In the genomic region with DNA sequence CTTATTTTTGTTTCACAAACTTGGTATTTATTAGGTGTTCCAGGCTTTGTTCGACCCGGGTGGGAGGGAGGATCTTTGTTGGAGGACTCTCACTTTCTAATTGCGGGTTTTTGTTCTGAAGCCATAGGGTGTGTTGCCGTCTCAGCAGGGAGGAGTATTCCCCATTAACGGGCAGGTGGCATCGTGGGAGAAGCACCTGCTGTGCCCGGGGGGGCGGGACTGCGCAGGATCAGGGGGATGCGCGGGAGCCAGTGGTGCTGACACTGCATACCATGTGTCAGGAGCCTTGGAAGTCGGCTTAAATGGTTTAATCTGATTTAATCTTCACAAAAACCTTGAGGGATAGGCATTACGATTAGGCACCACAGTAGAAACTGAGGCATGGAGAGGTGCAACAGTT, we compare ENCODE assay signal across 30 cellular contexts.
"Had no signal": no experiment of that assay in that cellular context is flagged by ENCODE, and none has a peak within 500 bp of the region (broad histone marks: within the 10 kb centered on the region; RNA-seq: fewer than 3 reads in every experiment).

No MANE protein-coding gene starts in this region.

- H3K4me3 Mint-ChIP-seq: activated naive CD8-positive, alpha-beta T cell; activated T-cell treated with anti-CD3 and anti-CD28 coated beads, Interleukin-2, amount 50 U/mL, for 4 hours; nephron progenitor cell; stimulated activated effector memory CD8-positive, alpha-beta T cell treated with anti-CD3 and anti-CD28 coated beads, Interleukin-12 subunit alpha, Interleukin-12 subunit beta, amount 100 ng/mL, for 72 hours had no signal

- H3K4me1 ChIP-seq: adrenal gland, ascending aorta, heart right ventricle, lower lobe of right lung, right lobe of liver, transverse colon, uterus had no signal

- H3K36me3 ChIP-seq: adrenal gland, ascending aorta, brain microvascular endothelial cell, heart right ventricle, lower lobe of right lung, right lobe of liver, transverse colon, uterus had no signal

- H3K4me3 ChIP-seq: adrenal gland, ascending aorta, heart right ventricle, lower lobe of right lung, mucosa of descending colon, right lobe of liver, skin epidermis, transverse colon, uterus had no signal

- H3K36me3 Mint-ChIP-seq: stimulated activated effector memory CD8-positive, alpha-beta T cell treated with anti-CD3 and anti-CD28 coated beads, Interleukin-12 subunit alpha, Interleukin-12 subunit beta, amount 100 ng/mL, for 72 hours had no signal

- H3K27me3 Mint-ChIP-seq: activated naive CD8-positive, alpha-beta T cell had no signal

- H3K27me3 ChIP-seq: adrenal gland, ascending aorta, brain microvascular endothelial cell, heart right ventricle, right lobe of liver, transverse colon, uterus had no signal

- ATAC-seq: activated T-cell treated with anti-CD3 and anti-CD28 coated beads, Interleukin-2, amount 50 U/mL, for 4 hours; heart right ventricle; left colon; lower lobe of right lung; mucosa of descending colon; right lobe of liver; stimulated activated effector memory CD8-positive, alpha-beta T cell treated with anti-CD3 and anti-CD28 coated beads, Interleukin-12 subunit alpha, Interleukin-12 subunit beta, amount 100 ng/mL, for 72 hours had no signal

- H3K27ac Mint-ChIP-seq: activated naive CD8-positive, alpha-beta T cell; activated T-helper 2 cell treated with anti-CD3 and anti-CD28 coated beads, Interferon-gamma antibody, Interleukin-2, Interleukin-4, amounts not matched to agents 10 μg/mL and 5 μg/mL and 100 μg/mL, durations not matched to agents 14 hours and 24 hours and 36 hours; stimulated activated effector memory CD8-positive, alpha-beta T cell treated with anti-CD3 and anti-CD28 coated beads, Interleukin-12 subunit alpha, Interleukin-12 subunit beta, amount 100 ng/mL, for 72 hours had no signal

- DNase-seq: activated CD4-positive, alpha-beta T cell treated with anti-CD3 and anti-CD28 coated beads for 4 hours; activated CD4-positive, alpha-beta T cell treated with anti-CD3 and anti-CD28 coated beads, Interleukin-2, amount 50 U/mL, for 48 hours; activated CD4-positive, CD25-positive, alpha-beta regulatory T cell; activated CD8-positive, alpha-beta memory T cell treated with anti-CD3 and anti-CD28 coated beads, Interleukin-2, amount 50 U/mL, for 48 hours; activated naive CD4-positive, alpha-beta T cell; activated T-cell treated with anti-CD3 and anti-CD28 coated beads, Interleukin-2, amount 50 U/mL, for 4 hours; adrenal gland; brain microvascular endothelial cell; central memory CD4-positive, alpha-beta T cell; dermis blood vessel endothelial cell; effector CD8-positive, alpha-beta T cell; erythroblast; foreskin fibroblast; heart right ventricle; islet precursor cell; left colon; lower lobe of right lung; mesendoderm; mucosa of descending colon; nephron progenitor cell; occipital lobe; stimulated activated CD4-positive, alpha-beta T cell treated with anti-CD3 and anti-CD28 coated beads, Interleukin-1b, Interleukin-23, amount 100 ng/mL, for 48 hours; transverse colon; uterus had no signal

- H3K27ac ChIP-seq: adrenal gland, ascending aorta, brain microvascular endothelial cell, heart right ventricle, lower lobe of right lung, right lobe of liver, skin epidermis, transverse colon, uterus had no signal

- H3K9me3 ChIP-seq: adrenal gland, lower lobe of right lung, right lobe of liver, transverse colon, uterus had no signal

- H3K4me1 Mint-ChIP-seq: stimulated activated effector memory CD8-positive, alpha-beta T cell treated with anti-CD3 and anti-CD28 coated beads, Interleukin-12 subunit alpha, Interleukin-12 subunit beta, amount 100 ng/mL, for 72 hours had no signal
